8 cellular contexts compared by ENCODE assay signal in genomic region chr5:115838885-115839518, GRCh38. TPM values are rescaled to one million over a fixed set of nuclear protein-coding genes. Genes with fewer than 3 reads are reported as not detected.
A peak's percentile ranks its signal among the peaks of the same experiment; 100 is the strongest.
DNase-seq lines count a peak whose midpoint lies in the region; TF ChIP-seq lines count a peak whose summit lies in the region.

No MANE protein-coding gene starts in this region.

- peak; percentile 60 for DNase-seq in Ammon's horn (ENCODE audit: low spot score)
- DNase-seq in GM12864 (ENCODE audit: low read depth), result peak; percentile 47
- peak; percentile 56 for DNase-seq in HT1080 (ENCODE audit: low read depth)
- peak; percentile 58 for DNase-seq in RPMI7951 (ENCODE audit: low read depth)
- peak; percentile 66 for DNase-seq in cerebellum (ENCODE audit: low spot score)
- DNase-seq in midbrain (lab: John Stamatoyannopoulos, UW), result peak; percentile 58
- no peak for DNase-seq in T-helper 9 cell
- DNase-seq in NCI-H510A treated with DMSO at 0.1 percent for 48 hours (lab: John Stamatoyannopoulos, UW), result no peak

- H3K4me3 ChIP-seq in GM12864 (ENCODE audit: low read depth, low read length), result peak overlapping the region; percentile 23

- TF ChIP-seq CTCF in GM12864 (IDR thresholded peaks at IDR 0.05; ENCODE audit: low read depth, low read length, missing control alignments), result peak; percentile 46

RNA-seq across cellular contexts. Expression of gene ATG12, which starts 2.4 kb away (rescaled TPM):
- 28.9 and 30.5 TPM in 2 replicates for total RNA-seq in HT1080 (2014; rRNA removed; shearing (Covaris generic))
- polyA plus RNA-seq in HT1080 (2015; cell fraction: cytosol; rRNA removed), result 36.6 and 40.2 TPM in 2 replicates
- polyA plus RNA-seq in HT1080 (2015; cell fraction: nucleus; rRNA removed), result 60.2 and 62.6 TPM in 2 replicates
- total RNA-seq in RPMI7951 (2014; rRNA removed; shearing (Covaris generic)), result 58.7 and 64.4 TPM in 2 replicates
- 72.0 TPM for total RNA-seq in cerebellum

RNA-seq across cellular contexts. Expression of gene AP3S1, which starts 2.7 kb away (rescaled TPM):
- total RNA-seq in HT1080 (2014; rRNA removed; shearing (Covaris generic)), result 64.6 and 96.6 TPM in 2 replicates
- polyA plus RNA-seq in HT1080 (2015; cell fraction: cytosol; rRNA removed), result 132 and 133 TPM in 2 replicates
- polyA plus RNA-seq in HT1080 (2015; cell fraction: nucleus; rRNA removed), result 34.0 and 61.5 TPM in 2 replicates
- total RNA-seq in RPMI7951 (2014; rRNA removed; shearing (Covaris generic)), result 132 and 135 TPM in 2 replicates
- total RNA-seq in cerebellum, result 92.5 TPM

RNA-seq across cellular contexts. Expression of gene CDO1, which starts 22.5 kb away (rescaled TPM):
- total RNA-seq in HT1080 (2014; rRNA removed; shearing (Covaris generic)), result 1.4 and 3.3 TPM in 2 replicates
- 0.83 TPM in 1 of 2 replicates, not detected in the other for polyA plus RNA-seq in HT1080 (2015; cell fraction: cytosol; rRNA removed)
- polyA plus RNA-seq in HT1080 (2015; cell fraction: nucleus; rRNA removed), result 0.06 and 0.08 TPM in 2 replicates
- 1.9 and 2.6 TPM in 2 replicates for total RNA-seq in RPMI7951 (2014; rRNA removed; shearing (Covaris generic))
- total RNA-seq in cerebellum, result 63.2 TPM

Comparison
In these comparisons a context has a peak if more than half of its experiments do, and no peak if none do; other contexts are left out.
1. DNase-seq: peak in Ammon's horn (single experiment), GM12864 (single experiment), HT1080 (single experiment), RPMI7951 (single experiment), cerebellum (single experiment) and midbrain (single experiment); none in T-helper 9 cell (single experiment) and NCI-H510A treated with DMSO at 0.1 percent for 48 hours (single experiment).
2. RNA of gene CDO1, which starts 22.5 kb away (total RNA-seq): 63.2 TPM in cerebellum (single experiment); 1.9 to 2.6 TPM in RPMI7951 and 1.4 to 3.3 TPM in HT1080; every median in the first group is over 10 times any median in the second.